ENCODE assay signal across 22 cellular contexts in the genomic region with DNA sequence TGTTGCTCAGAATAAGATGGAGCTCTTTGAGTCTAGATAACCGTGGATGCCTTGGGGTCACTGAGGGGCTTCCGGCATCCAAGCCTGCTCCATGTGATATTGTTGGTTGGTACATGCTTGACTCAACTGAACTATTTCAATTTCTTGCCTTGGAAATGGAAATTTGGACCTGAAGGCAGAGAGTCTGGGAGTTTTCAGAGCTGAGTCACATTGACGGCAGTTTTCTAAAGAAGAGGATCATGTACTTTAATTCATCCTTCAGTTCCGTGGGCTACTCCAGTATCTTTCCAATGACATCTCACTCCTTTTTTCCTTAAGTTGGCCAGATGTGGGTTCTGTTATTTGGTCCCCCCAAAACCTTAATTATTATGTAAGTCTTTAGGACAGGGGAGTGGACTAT.
"Had no signal": no experiment of that assay in that cellular context is flagged by ENCODE, and none has a peak within 500 bp of the region (broad histone marks: within the 10 kb centered on the region; RNA-seq: fewer than 3 reads in every experiment).

No MANE protein-coding gene starts in this region.

- H3K4me1 Mint-ChIP-seq: natural killer cell had no signal

- H3K4me3 ChIP-seq: dorsolateral prefrontal cortex, gastrocnemius medialis, lower lobe of right lung, prostate gland, right atrium auricular region, sigmoid colon, skin epidermis, spleen, thoracic aorta, tibial nerve, upper lobe of right lung, vagina had no signal

- H3K27ac ChIP-seq: dorsolateral prefrontal cortex, gastrocnemius medialis, lower lobe of right lung, prostate gland, right atrium auricular region, sigmoid colon, skin epidermis, spleen, thoracic aorta, tibial nerve, upper lobe of right lung, vagina had no signal

- H3K4me3 Mint-ChIP-seq: natural killer cell; stimulated activated memory B cell treated with anti-CD40 and anti-IgM and Interleukin-4, amounts not matched to agents 10 μg/mL and 1 μg/mL and 100 μg/mL, for 72 hours; stimulated activated naive CD8-positive, alpha-beta T cell treated with anti-CD3 and anti-CD28 coated beads, Interleukin-15, Interleukin-2, amounts not matched to agents 100 ng/mL and 50 ng/mL, for 24 hours had no signal

- H3K36me3 ChIP-seq: gastrocnemius medialis, lower lobe of right lung, prostate gland, right atrium auricular region, sigmoid colon, spleen, thoracic aorta, tibial nerve, upper lobe of right lung, vagina had no signal

- H3K27ac Mint-ChIP-seq: natural killer cell; stimulated activated memory B cell treated with anti-CD40 and anti-IgM and Interleukin-4, amounts not matched to agents 10 μg/mL and 1 μg/mL and 100 μg/mL, for 72 hours; stimulated activated naive CD8-positive, alpha-beta T cell treated with anti-CD3 and anti-CD28 coated beads, Interleukin-15, Interleukin-2, amounts not matched to agents 100 ng/mL and 50 ng/mL, for 24 hours had no signal

- H3K9me3 Mint-ChIP-seq: natural killer cell; stimulated activated memory B cell treated with anti-CD40 and anti-IgM and Interleukin-4, amounts not matched to agents 10 μg/mL and 1 μg/mL and 100 μg/mL, for 72 hours; stimulated activated naive CD8-positive, alpha-beta T cell treated with anti-CD3 and anti-CD28 coated beads, Interleukin-15, Interleukin-2, amounts not matched to agents 100 ng/mL and 50 ng/mL, for 24 hours had no signal

- H3K36me3 Mint-ChIP-seq: natural killer cell; stimulated activated memory B cell treated with anti-CD40 and anti-IgM and Interleukin-4, amounts not matched to agents 10 μg/mL and 1 μg/mL and 100 μg/mL, for 72 hours had no signal

- DNase-seq: dorsolateral prefrontal cortex; effector CD4-positive, alpha-beta T cell; foreskin fibroblast; gastrocnemius medialis; head of caudate nucleus; left ventricle myocardium superior; lower lobe of right lung; natural killer cell; sigmoid colon; spleen; stimulated activated CD4-positive, alpha-beta T cell treated with anti-CD3 and anti-CD28 coated beads, Interleukin-4, amount 100 ng/mL, for 4 hours; upper lobe of right lung had no signal

- ATAC-seq: gastrocnemius medialis; left ventricle myocardium superior; lower lobe of right lung; natural killer cell; stimulated activated memory B cell treated with anti-CD40 and anti-IgM and Interleukin-4, amounts not matched to agents 10 μg/mL and 1 μg/mL and 100 μg/mL, for 72 hours; upper lobe of right lung had no signal

- FAIRE-seq: colon, keratinocyte had no signal

- H3K9me3 ChIP-seq: gastrocnemius medialis, lower lobe of right lung, prostate gland, right atrium auricular region, sigmoid colon, thoracic aorta, tibial nerve, upper lobe of right lung, vagina had no signal

- H3K27me3 ChIP-seq: dorsolateral prefrontal cortex, gastrocnemius medialis, right atrium auricular region, sigmoid colon, tibial nerve, upper lobe of right lung, vagina had no signal

- H3K4me1 ChIP-seq: lower lobe of right lung, prostate gland, right atrium auricular region, sigmoid colon, spleen, upper lobe of right lung, vagina had no signal

- H3K27me3 Mint-ChIP-seq: stimulated activated naive CD8-positive, alpha-beta T cell treated with anti-CD3 and anti-CD28 coated beads, Interleukin-15, Interleukin-2, amounts not matched to agents 100 ng/mL and 50 ng/mL, for 24 hours had no signal
